ENCODE assay signal across 8 cellular contexts in genomic region chr2:128322651-128323491, GRCh38. TPM values are rescaled to one million over a fixed set of nuclear protein-coding genes. Genes with fewer than 3 reads are reported as not detected.
DNase-seq lines count a peak whose midpoint lies in the region; ATAC-seq and TF ChIP-seq lines count a peak whose summit lies in the region.

No MANE protein-coding gene starts in this region.

- H3K27me3 ChIP-seq in HAP-1 (ENCODE audit: low read depth), result no peaks in the 10 kb centered on the region
- H3K27me3 ChIP-seq in hepatocyte, result no peaks in the 10 kb centered on the region

- peak overlapping the region; percentile 78 for H3K27ac ChIP-seq in hepatocyte
- peak overlapping the region; percentile 33 to 96 (median 84) for H3K27ac ChIP-seq in skin epidermis

- H2AFZ ChIP-seq in hepatocyte, result peak overlapping the region; percentile 92

- DNase-seq in HAP-1 (ENCODE audit: low spot score in 2 of 2) (peak in 1 of 2 experiments; percentile 17), hepatocyte (ENCODE audit: low spot score) (peak; percentile 15), GM13977 (ENCODE audit: low spot score) (no peak), NCI-H128 (lab: John Stamatoyannopoulos, UW; ENCODE audit: unreplicated experiment) (no peak)
- DNase-seq in activated naive CD4-positive, alpha-beta T cell treated with anti-CD3 and anti-CD28 coated beads, Interleukin-2, amount 50 U/mL, for 16 hours, result peak; percentile 8

- H3K4me3 ChIP-seq in HAP-1, result peak overlapping the region; percentile 38
- peak overlapping the region; percentile 50 for H3K4me3 ChIP-seq in hepatocyte
- H3K4me3 ChIP-seq in skin epidermis, result peak overlapping the region; percentile 38 to 59 (median 48)

- no peaks in the 10 kb centered on the region for H3K79me2 ChIP-seq in hepatocyte

- no peaks in the 10 kb centered on the region; the same call in 1 of the 2 replicates for H3K4me1 ChIP-seq in HAP-1
- peaks cover 11% of the 10 kb centered on the region for H3K4me1 ChIP-seq in hepatocyte (ENCODE audit: insufficient read depth)

- 57% methylated on average over 28 of the region's 29 CpGs for WGBS in hepatocyte (ENCODE audit: low lambda C conversion rate, missing lambda C conversion rate)

- TF ChIP-seq CTCF in hepatocyte (IDR thresholded peaks at IDR 0.05; ENCODE audit: poor library complexity) (no peak), GM13977 (IDR thresholded peaks at IDR 0.05; ENCODE audit: extremely low read depth, insufficient read depth, missing control alignments) (no peak)

- H3K9me3 ChIP-seq in HAP-1 (no peaks in the 10 kb centered on the region), hepatocyte (ENCODE audit: low read depth) (no peaks in the 10 kb centered on the region)

- H3K4me2 ChIP-seq in hepatocyte, result peak overlapping the region; percentile 97

- no peak for ATAC-seq in GM21529 (IDR thresholded peaks at IDR 0.05; ENCODE audit: unreplicated experiment)
- ATAC-seq in HG03521 (IDR thresholded peaks at IDR 0.05; ENCODE audit: unreplicated experiment), result no peak

- H3K36me3 ChIP-seq in HAP-1 (replicated peaks) (no peaks in the 10 kb centered on the region), hepatocyte (replicated peaks; ENCODE audit: insufficient read depth, low read depth) (no peaks in the 10 kb centered on the region)

- H3K9me2 ChIP-seq in hepatocyte (replicated peaks; ENCODE audit: insufficient read depth), result no peaks in the 10 kb centered on the region

- no peaks in the 10 kb centered on the region for H4K20me1 ChIP-seq in hepatocyte (ENCODE audit: insufficient read depth, poor library complexity, severe bottlenecking)

- in situ Hi-C loops in HAP-1 (cut with MboI; ENCODE audit: low sequenced_read_pairs) (no loop called here), GM13977 (cut with MboI; ENCODE audit: low pct_unique_long_range_greater_than_20kb, low sequenced_read_pairs, unreplicated experiment) (no loop called here)

RNA-seq across cellular contexts. Expression of gene HS6ST1, which starts 4.2 kb away (rescaled TPM):
- total RNA-seq in hepatocyte, result 35.7 and 48.3 TPM in 2 replicates
- polyA plus RNA-seq in hepatocyte, result 34.9 and 46.7 TPM in 2 replicates

Comparison
In these comparisons a context has a peak if more than half of its experiments do, and no peak if none do; other contexts are left out.
1. DNase-seq: peak in activated naive CD4-positive, alpha-beta T cell treated with anti-CD3 and anti-CD28 coated beads, Interleukin-2, amount 50 U/mL, for 16 hours (single experiment) and hepatocyte (single experiment); none in GM13977 (single experiment) and NCI-H128 (single experiment).
2. Peak in every context shown above with its lines, with median percentiles within 50 percentile points of each other: H3K4me3 ChIP-seq.